In genomic region chr6:135535989-135536414, GRCh38 we compare ENCODE assay signal across 7 cellular contexts. TPM values are rescaled to one million over a fixed set of nuclear protein-coding genes. Genes with fewer than 3 reads are reported as not detected.
DNase-seq lines count a peak whose midpoint lies in the region; ATAC-seq and TF ChIP-seq lines count a peak whose summit lies in the region.

No MANE protein-coding gene starts in this region.

- peak; percentile 68 for DNase-seq in DMS53 (lab: John Stamatoyannopoulos, UW)
- no peak for DNase-seq in H9
- DNase-seq in NCI-H748 (lab: John Stamatoyannopoulos, UW; ENCODE audit: unreplicated experiment), result peak; percentile 66
- peak in 1 of 4 donors; percentile 34 for DNase-seq in body of pancreas
- DNase-seq in kidney tubule cell (ENCODE audit: low spot score), result peak; percentile 81
- DNase-seq in tibial nerve (ENCODE audit: low spot score in 2 of 2), result peak in 1 of 2 donors; percentile 26

- H3K4ac ChIP-seq in H9 (ENCODE audit: low read depth, low read length), result no peak overlapping the region

- no peak overlapping the region for H3K9ac ChIP-seq in H9 (ENCODE audit: extremely low read depth, insufficient read length, low read length)

- no peak overlapping the region for H3K4me2 ChIP-seq in H9 (ENCODE audit: insufficient read depth, insufficient read length, low read length)

- no peaks in the 10 kb centered on the region for H3K36me3 Mint-ChIP-seq in H9 (ENCODE audit: insufficient read depth in 1 of 3, low read depth in 3 of 3)

- ATAC-seq in body of pancreas (no peak), GM18520 (IDR thresholded peaks at IDR 0.05; ENCODE audit: unreplicated experiment) (no peak)

- no peak overlapping the region for H3K14ac ChIP-seq in H9 (ENCODE audit: insufficient read depth, low read length)

- H3K23me2 ChIP-seq in H9 (ENCODE audit: insufficient read length, low read depth, low read length, poor library complexity, severe bottlenecking), result no peaks in the 10 kb centered on the region

- H2AK5ac ChIP-seq in H9 (ENCODE audit: insufficient read length, low read length), result no peak overlapping the region

- no peaks in the 10 kb centered on the region for H3K9me3 Mint-ChIP-seq in H9

- no CpG with 5 or more reads among the region's 4 CpGs for WGBS in H9 (ENCODE audit: extremely low coverage, insufficient read length, low lambda C conversion rate)
- WGBS in body of pancreas, 2 donors, result 13 to 14% methylated on average over 4 of the region's 4 CpGs
- 0 to 3% methylated on average over 4 of the region's 4 CpGs for WGBS in tibial nerve, 2 donors

- no peaks in the 10 kb centered on the region for H3K27me3 Mint-ChIP-seq in H9 (ENCODE audit: low read depth)

- H3K4me3 ChIP-seq in body of pancreas (no peak overlapping the region), tibial nerve (no peak overlapping the region)

- no peaks in the 10 kb centered on the region for H3K79me2 ChIP-seq in H9 (ENCODE audit: insufficient read depth, low read length)

- H4K5ac ChIP-seq in H9 (ENCODE audit: insufficient read length, low read depth, low read length), result no peak overlapping the region

- H3T11ph ChIP-seq in H9 (ENCODE audit: low read length), result no peak overlapping the region

- no peak overlapping the region for H3K56ac ChIP-seq in H9 (ENCODE audit: insufficient read length, low read depth, low read length)

- H3K79me1 ChIP-seq in H9 (ENCODE audit: insufficient read depth, low read depth, low read length, poor library complexity, severe bottlenecking), result no peaks in the 10 kb centered on the region

- H3K4me1 Mint-ChIP-seq in H9, result peaks cover 7 to 10% of the 10 kb centered on the region in 2 experiments; a peak in 3 of 4 replicates

- no peak overlapping the region for H2BK20ac ChIP-seq in H9 (ENCODE audit: low read depth, low read length, poor library complexity, severe bottlenecking)

- no peaks in the 10 kb centered on the region for H3K9me3 ChIP-seq in H9 (ENCODE audit: control insufficient read depth, low read depth, low read length)
- H3K9me3 ChIP-seq in body of pancreas, result no peaks in the 10 kb centered on the region
- H3K9me3 ChIP-seq in tibial nerve, result no peaks in the 10 kb centered on the region

- peak overlapping the region; percentile 99 for H2AFZ ChIP-seq in H9 (ENCODE audit: low read length)

- H4K8ac ChIP-seq in H9 (replicated peaks; ENCODE audit: insufficient read length, low read depth, low read length), result no peak overlapping the region

- no peak overlapping the region for H3K23ac ChIP-seq in H9 (ENCODE audit: insufficient read length, low read depth, low read length)

- H3K27ac ChIP-seq in H9 (ENCODE audit: insufficient read length, low read depth, low read length), result no peak overlapping the region
- H3K27ac ChIP-seq in body of pancreas, result no peak overlapping the region
- no peak overlapping the region for H3K27ac ChIP-seq in tibial nerve

- no peak overlapping the region for H2BK120ac ChIP-seq in H9 (ENCODE audit: low read depth, low read length, poor library complexity, severe bottlenecking)

- TF ChIP-seq EP300 in tibial nerve (IDR thresholded peaks at IDR 0.05), result peak in 1 of 2 donors; percentile 40

- TF ChIP-seq CTCF in H9 (conservative IDR thresholded peaks at IDR 0.05) (peak; percentile 81), body of pancreas (IDR thresholded peaks at IDR 0.05) (peak; percentile 19 to 77 (median 69)), tibial nerve (IDR thresholded peaks at IDR 0.05) (peak; percentile 58 to 73 (median 61))

- no peaks in the 10 kb centered on the region for H3K36me3 ChIP-seq in body of pancreas (replicated peaks in 1 of 2; ENCODE audit: insufficient read depth in 1 of 2, low read depth in 2 of 2)
- no peaks in the 10 kb centered on the region for H3K36me3 ChIP-seq in tibial nerve

- intact Hi-C loops in body of pancreas (cut with DNase I), result loop anchor here (10.0 kb wide), 1 partner anchor 399 kb away; no protein-coding TSS in a partner anchor

- no peak overlapping the region for H3K4me3 Mint-ChIP-seq in H9

- no peak overlapping the region for H2BK12ac ChIP-seq in H9 (ENCODE audit: insufficient read length, low read depth, low read length)

- H3K4me1 ChIP-seq in H9 (ENCODE audit: insufficient read depth, low read length) (peaks cover 4% of the 10 kb centered on the region; the same call in 1 of the 2 replicates), body of pancreas (no peaks in the 10 kb centered on the region), tibial nerve (peaks cover 0 to 4% (median 0%) of the 10 kb centered on the region in 4 donors)

- no peak overlapping the region for H4K91ac ChIP-seq in H9 (ENCODE audit: insufficient read length, low read depth, low read length)

- H3K18ac ChIP-seq in H9 (ENCODE audit: insufficient read length, low read depth, low read length), result no peak overlapping the region

- no peaks in the 10 kb centered on the region for H3K27me3 ChIP-seq in H9 (ENCODE audit: insufficient read depth, low read length)
- no peaks in the 10 kb centered on the region for H3K27me3 ChIP-seq in body of pancreas
- H3K27me3 ChIP-seq in tibial nerve, result no peaks in the 10 kb centered on the region

- no peak overlapping the region for H2BK15ac ChIP-seq in H9 (ENCODE audit: low read depth, low read length)

- H3K27ac Mint-ChIP-seq in H9, result no peak overlapping the region

- H4K20me1 ChIP-seq in H9 (ENCODE audit: control insufficient read depth, insufficient read depth, insufficient read length), result no peaks in the 10 kb centered on the region

- H2BK5ac ChIP-seq in H9 (ENCODE audit: insufficient read length, low read length), result no peak overlapping the region

- no peak for TF ChIP-seq POLR2A in body of pancreas (IDR thresholded peaks at IDR 0.05)
- no peak for TF ChIP-seq POLR2A in tibial nerve (IDR thresholded peaks at IDR 0.05)

RNA-seq across cellular contexts. Expression of gene AHI1, which starts 38.5 kb away (rescaled TPM):
- 7.8 and 9.9 TPM in 2 replicates for total RNA-seq in H9 (2021)
- total RNA-seq in body of pancreas, result 100 to 1,000 TPM in 1 of 2 donors, 10 to 100 TPM in 1; 20.2 to 107 TPM
- 10 to 100 TPM; 30.8 to 57.6 (median 38.0) TPM for total RNA-seq in tibial nerve
